8 cellular contexts compared by ENCODE assay signal in the genomic region with DNA sequence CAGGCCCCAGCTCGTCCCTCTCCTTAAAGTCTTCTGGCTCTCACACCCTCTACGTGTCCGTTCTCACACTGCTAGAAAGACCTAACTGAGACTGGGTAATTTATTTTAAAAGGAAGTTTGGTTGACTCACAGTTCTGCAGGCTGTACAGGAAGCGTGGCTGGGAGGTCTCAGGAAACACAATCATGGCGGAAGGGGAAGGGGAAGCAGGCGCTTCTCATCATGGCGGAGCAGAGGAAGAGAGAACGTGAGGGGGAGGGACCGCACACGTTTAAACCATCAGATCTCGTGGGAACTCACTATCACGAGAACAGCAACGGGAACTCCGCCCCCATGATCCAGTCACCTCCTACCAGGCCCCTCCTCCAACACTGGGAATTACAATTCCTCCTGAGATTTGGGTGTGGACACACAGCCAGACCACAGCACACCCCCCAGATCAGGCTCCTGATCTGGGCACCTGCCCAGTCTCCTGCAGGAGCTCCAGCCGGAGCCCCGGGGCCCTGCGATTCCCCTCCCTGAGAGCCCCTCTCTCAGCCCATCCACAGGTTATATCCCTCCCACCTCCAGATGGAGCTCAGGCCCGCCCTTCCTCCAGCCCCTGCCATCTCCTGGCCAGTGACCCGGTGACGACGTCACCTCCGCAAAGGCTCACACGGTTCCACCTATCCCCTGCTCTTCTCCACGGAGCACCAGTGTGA.
DNase-seq lines count a peak whose midpoint lies in the region; ATAC-seq lines count a peak whose summit lies in the region.

No MANE protein-coding gene starts in this region.

- peak; percentile 57 for ATAC-seq in GM21619 (IDR thresholded peaks at IDR 0.05; ENCODE audit: unreplicated experiment)

- H3K4me3 ChIP-seq in muscle layer of duodenum (ENCODE audit: low read depth in 1 of 2, low read length in 2 of 2) = peak overlapping the region; percentile 40 to 44

- no peaks in the 10 kb centered on the region for H3K9me3 ChIP-seq in muscle layer of duodenum (ENCODE audit: control insufficient read depth in 1 of 2, low read length in 2 of 2)

- DNase-seq in Ammon's horn (ENCODE audit: low spot score) = peak; percentile 56
- DNase-seq in RPMI8226 = peak; percentile 72
- DNase-seq in activated naive CD4-positive, alpha-beta T cell (lab: John Stamatoyannopoulos, UW) = peak in 3 of 4 experiments; percentile 34 to 64 (median 47)
- peak; percentile 52 to 81 (median 73) for DNase-seq in stimulated activated naive CD4-positive, alpha-beta T cell (lab: John Stamatoyannopoulos, UW)
- DNase-seq in NCI-H1092 treated with DMSO at 0.1 percent for 48 hours (lab: John Stamatoyannopoulos, UW) = no peak
- no peak for DNase-seq in epidermal melanocyte (ENCODE audit: insufficient read length, low spot score)

- H3K27me3 ChIP-seq in muscle layer of duodenum (ENCODE audit: low read depth, low read length) = no peaks in the 10 kb centered on the region

- H3K36me3 ChIP-seq in muscle layer of duodenum (ENCODE audit: control insufficient read depth in 1 of 2, insufficient read depth in 2 of 2, low read length in 2 of 2) = no peaks in the 10 kb centered on the region

- no peaks in the 10 kb centered on the region for H3K4me1 ChIP-seq in muscle layer of duodenum (ENCODE audit: control insufficient read depth in 1 of 2, insufficient read depth in 2 of 2, low read length in 2 of 2)

- H3K27ac ChIP-seq in muscle layer of duodenum (ENCODE audit: low read length) = no peak overlapping the region

Comparison
In these comparisons a context has a peak if more than half of its experiments do, and no peak if none do; other contexts are left out.
1. DNase-seq: peak in Ammon's horn (single experiment), RPMI8226 (single experiment), activated naive CD4-positive, alpha-beta T cell (3 of 4) and stimulated activated naive CD4-positive, alpha-beta T cell (6 of 6); none in NCI-H1092 treated with DMSO at 0.1 percent for 48 hours (single experiment) and epidermal melanocyte (single experiment).